1 cellular context compared by ENCODE assay signal in the genomic region with DNA sequence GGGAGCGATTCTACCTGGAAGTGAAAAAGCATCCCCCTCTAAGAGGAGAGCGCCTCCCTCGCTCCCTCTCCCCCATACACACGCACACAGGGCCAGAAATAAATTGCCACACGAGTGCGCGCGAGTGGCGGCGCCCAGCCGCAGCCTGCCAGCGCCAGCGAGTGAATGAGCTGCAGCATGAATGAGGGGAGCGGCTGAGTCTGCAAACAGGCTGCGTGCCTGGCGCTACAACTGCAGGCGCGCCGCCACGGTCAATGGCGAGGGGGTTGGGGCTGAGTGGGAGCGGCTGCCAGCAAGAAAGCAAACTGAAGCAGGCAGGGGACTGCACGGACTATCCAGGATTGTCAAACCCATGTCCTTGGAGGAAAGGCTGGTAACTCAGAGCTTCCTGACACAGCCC.
TF ChIP-seq lines count a peak whose summit lies in the region.

No MANE protein-coding gene starts in this region.

TF ChIP-seq in SK-N-SH, 30 proteins besides CTCF, POLR2A, EP300 and RAD21 (continued from another document):
- TF ChIP-seq, protein P1, sequence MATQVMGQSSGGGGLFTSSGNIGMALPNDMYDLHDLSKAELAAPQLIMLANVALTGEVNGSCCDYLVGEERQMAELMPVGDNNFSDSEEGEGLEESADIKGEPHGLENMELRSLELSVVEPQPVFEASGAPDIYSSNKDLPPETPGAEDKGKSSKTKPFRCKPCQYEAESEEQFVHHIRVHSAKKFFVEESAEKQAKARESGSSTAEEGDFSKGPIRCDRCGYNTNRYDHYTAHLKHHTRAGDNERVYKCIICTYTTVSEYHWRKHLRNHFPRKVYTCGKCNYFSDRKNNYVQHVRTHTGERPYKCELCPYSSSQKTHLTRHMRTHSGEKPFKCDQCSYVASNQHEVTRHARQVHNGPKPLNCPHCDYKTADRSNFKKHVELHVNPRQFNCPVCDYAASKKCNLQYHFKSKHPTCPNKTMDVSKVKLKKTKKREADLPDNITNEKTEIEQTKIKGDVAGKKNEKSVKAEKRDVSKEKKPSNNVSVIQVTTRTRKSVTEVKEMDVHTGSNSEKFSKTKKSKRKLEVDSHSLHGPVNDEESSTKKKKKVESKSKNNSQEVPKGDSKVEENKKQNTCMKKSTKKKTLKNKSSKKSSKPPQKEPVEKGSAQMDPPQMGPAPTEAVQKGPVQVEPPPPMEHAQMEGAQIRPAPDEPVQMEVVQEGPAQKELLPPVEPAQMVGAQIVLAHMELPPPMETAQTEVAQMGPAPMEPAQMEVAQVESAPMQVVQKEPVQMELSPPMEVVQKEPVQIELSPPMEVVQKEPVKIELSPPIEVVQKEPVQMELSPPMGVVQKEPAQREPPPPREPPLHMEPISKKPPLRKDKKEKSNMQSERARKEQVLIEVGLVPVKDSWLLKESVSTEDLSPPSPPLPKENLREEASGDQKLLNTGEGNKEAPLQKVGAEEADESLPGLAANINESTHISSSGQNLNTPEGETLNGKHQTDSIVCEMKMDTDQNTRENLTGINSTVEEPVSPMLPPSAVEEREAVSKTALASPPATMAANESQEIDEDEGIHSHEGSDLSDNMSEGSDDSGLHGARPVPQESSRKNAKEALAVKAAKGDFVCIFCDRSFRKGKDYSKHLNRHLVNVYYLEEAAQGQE (IDR thresholded peaks at IDR 0.05; ENCODE audit: low read depth, low read length), result 0 out of 2 replicates have a peak, but pooled peaks have one; percentile 28
- TF ChIP-seq FOXM1 (IDR thresholded peaks at IDR 0.05; ENCODE audit: low read depth) (no peak), GABPA (IDR thresholded peaks at IDR 0.05; ENCODE audit: low read depth) (no peak), FOSL2 (IDR thresholded peaks at IDR 0.05; ENCODE audit: borderline replicate concordance, low read depth) (no peak), MEF2A (IDR thresholded peaks at IDR 0.05; ENCODE audit: borderline replicate concordance, low read depth) (no peak), RXRA (IDR thresholded peaks at IDR 0.05; ENCODE audit: borderline replicate concordance, low read depth) (no peak), MXI1 (IDR thresholded peaks at IDR 0.05; ENCODE audit: low read depth, low read length) (peak; percentile 73), RCOR1 (IDR thresholded peaks at IDR 0.05; ENCODE audit: low read length) (no peak), TEAD4 (IDR thresholded peaks at IDR 0.05; ENCODE audit: borderline replicate concordance, insufficient read depth) (no peak), JUND (IDR thresholded peaks at IDR 0.05) (no peak)
- TF ChIP-seq, protein P2, sequence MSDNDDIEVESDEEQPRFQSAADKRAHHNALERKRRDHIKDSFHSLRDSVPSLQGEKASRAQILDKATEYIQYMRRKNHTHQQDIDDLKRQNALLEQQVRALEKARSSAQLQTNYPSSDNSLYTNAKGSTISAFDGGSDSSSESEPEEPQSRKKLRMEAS (IDR thresholded peaks at IDR 0.05; ENCODE audit: low read depth), result peak; percentile 70
- TF ChIP-seq, protein P3, sequence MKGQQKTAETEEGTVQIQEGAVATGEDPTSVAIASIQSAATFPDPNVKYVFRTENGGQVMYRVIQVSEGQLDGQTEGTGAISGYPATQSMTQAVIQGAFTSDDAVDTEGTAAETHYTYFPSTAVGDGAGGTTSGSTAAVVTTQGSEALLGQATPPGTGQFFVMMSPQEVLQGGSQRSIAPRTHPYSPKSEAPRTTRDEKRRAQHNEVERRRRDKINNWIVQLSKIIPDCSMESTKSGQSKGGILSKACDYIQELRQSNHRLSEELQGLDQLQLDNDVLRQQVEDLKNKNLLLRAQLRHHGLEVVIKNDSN (IDR thresholded peaks at IDR 0.05; ENCODE audit: borderline replicate concordance, low read depth), result no peak
